Comparison of ENCODE assay signal across 15 cellular contexts in genomic region chr10:119330342-119330741, GRCh38.
A peak's percentile ranks its signal among the peaks of the same experiment; 100 is the strongest.
DNase-seq lines count a peak whose midpoint lies in the region; ATAC-seq and TF ChIP-seq lines count a peak whose summit lies in the region.
"Had no signal": no experiment of that assay in that cellular context is flagged by ENCODE, and none has a peak within 500 bp of the region (broad histone marks: within the 10 kb centered on the region; RNA-seq: fewer than 3 reads in every experiment).

No MANE protein-coding gene starts in this region.

- CTCF ChIA-PET in naive thymus-derived CD4-positive, alpha-beta T cell (lab: Charles Lee), result no interaction called here

- POLR2A ChIA-PET in naive thymus-derived CD4-positive, alpha-beta T cell (lab: Charles Lee), result no interaction called here

- H3K27me3 ChIP-seq in esophagus (ENCODE audit: control insufficient read depth in 1 of 2, insufficient read depth in 2 of 2, low read length in 2 of 2) (no peaks in the 10 kb centered on the region), right atrium auricular region (no peaks in the 10 kb centered on the region)
- no peaks in the 10 kb centered on the region for H3K27me3 ChIP-seq in naive thymus-derived CD4-positive, alpha-beta T cell (ENCODE audit: control insufficient read depth in 2 of 2, insufficient read depth in 2 of 2, low read length in 2 of 2)

- 63 to 72% methylated on average over 5 of the region's 5 CpGs for WGBS in esophagus, 2 donors

- intact Hi-C loops in naive thymus-derived CD4-positive, alpha-beta T cell (cut with micrococcal nuclease), result no loop called here

- no peak for ATAC-seq in naive thymus-derived CD4-positive, alpha-beta T cell
- no peak for ATAC-seq in HG02642 (IDR thresholded peaks at IDR 0.05; ENCODE audit: poor library complexity, unreplicated experiment)

- H3K4me1 Mint-ChIP-seq in naive thymus-derived CD4-positive, alpha-beta T cell, result peaks cover 5 to 21% (median 14%) of the 10 kb centered on the region in 7 donors

- H3K4me3 Mint-ChIP-seq in naive thymus-derived CD4-positive, alpha-beta T cell, result no peak overlapping the region
- H3K4me3 Mint-ChIP-seq: B cell; CD4-positive, alpha-beta T cell had no signal

- DNase-seq in D341Med (ENCODE audit: low spot score) (peak; percentile 43), NCI-H510A (lab: John Stamatoyannopoulos, UW) (peak; percentile 90), right atrium auricular region (ENCODE audit: low spot score) (no peak), activated T-cell treated with anti-CD3 and anti-CD28 coated beads for 4 hours (no peak)
- DNase-seq in naive thymus-derived CD4-positive, alpha-beta T cell, result no peak
- DNase-seq: CD4-positive, alpha-beta T cell; DND-41; GDM1; NCI-H1092; NCI-H1694 treated with DMSO at 0.1 percent for 48 hours had no signal

- no peaks in the 10 kb centered on the region for H3K27me3 Mint-ChIP-seq in naive thymus-derived CD4-positive, alpha-beta T cell
- H3K27me3 Mint-ChIP-seq: B cell; CD4-positive, alpha-beta T cell had no signal

- H3K27ac Mint-ChIP-seq in naive thymus-derived CD4-positive, alpha-beta T cell, result no peak overlapping the region
- H3K27ac Mint-ChIP-seq: B cell; CD4-positive, alpha-beta T cell had no signal

- H3K4me1 ChIP-seq in esophagus (ENCODE audit: control insufficient read depth in 2 of 2, insufficient read depth in 2 of 2, low read length in 1 of 2) (peaks cover 0 to 15% of the 10 kb centered on the region in 2 donors), right atrium auricular region (peaks cover 0 to 32% of the 10 kb centered on the region in 2 donors)
- H3K4me1 ChIP-seq in naive thymus-derived CD4-positive, alpha-beta T cell (ENCODE audit: control insufficient read depth in 2 of 2, insufficient read depth in 2 of 2, low read length in 2 of 2), result no peaks in the 10 kb centered on the region

- peaks cover 0 to 2% (median 0%) of the 10 kb centered on the region in 11 donors for H3K9me3 Mint-ChIP-seq in naive thymus-derived CD4-positive, alpha-beta T cell
- H3K9me3 Mint-ChIP-seq: CD4-positive, alpha-beta T cell had no signal

- no peaks in the 10 kb centered on the region for H3K9me3 ChIP-seq in esophagus (ENCODE audit: control insufficient read depth in 2 of 2, insufficient read depth in 1 of 2, low read depth in 1 of 2, low read length in 1 of 2)
- H3K9me3 ChIP-seq in right atrium auricular region, result no peaks in the 10 kb centered on the region
- no peaks in the 10 kb centered on the region for H3K9me3 ChIP-seq in naive thymus-derived CD4-positive, alpha-beta T cell (ENCODE audit: control insufficient read depth in 2 of 3, low read length in 3 of 3)

- H3K36me3 Mint-ChIP-seq in naive thymus-derived CD4-positive, alpha-beta T cell, result peaks cover 4 to 28% (median 9%) of the 10 kb centered on the region in 5 donors

- H3K4me3 ChIP-seq in esophagus (ENCODE audit: low read depth in 1 of 2, low read length in 2 of 2) (no peak overlapping the region), right atrium auricular region (no peak overlapping the region)
- no peak overlapping the region for H3K4me3 ChIP-seq in naive thymus-derived CD4-positive, alpha-beta T cell (ENCODE audit: low read length)

- H3K36me3 ChIP-seq in esophagus (ENCODE audit: control insufficient read depth in 2 of 2, insufficient read depth in 2 of 2, low read length in 1 of 2) (peaks cover 0 to 5% of the 10 kb centered on the region in 2 donors), right atrium auricular region (peaks cover 14% of the 10 kb centered on the region)
- H3K36me3 ChIP-seq in naive thymus-derived CD4-positive, alpha-beta T cell (ENCODE audit: control insufficient read depth in 2 of 3, insufficient read depth in 3 of 3, low read length in 3 of 3), result peaks cover 0 to 39% (median 0%) of the 10 kb centered on the region in 3 experiments

- H3K27ac ChIP-seq in esophagus (ENCODE audit: low read depth in 2 of 2, low read length in 1 of 2) (peak overlapping the region; percentile 45 to 78), right atrium auricular region (peak overlapping the region; percentile 41 to 57)
- H3K27ac ChIP-seq in naive thymus-derived CD4-positive, alpha-beta T cell (ENCODE audit: low read depth, low read length), result no peak overlapping the region
- H3K27ac ChIP-seq: KMS-11, RWPE1 had no signal

- no peak for TF ChIP-seq CTCF in right atrium auricular region (IDR thresholded peaks at IDR 0.05)

Comparison
In these comparisons a context has a peak if more than half of its experiments do, and no peak if none do; other contexts are left out.
1. DNase-seq: peak in D341Med (single experiment) and NCI-H510A (single experiment); none in right atrium auricular region (single experiment), activated T-cell treated with anti-CD3 and anti-CD28 coated beads for 4 hours (single experiment) and naive thymus-derived CD4-positive, alpha-beta T cell (0 of 9).